1 cellular context compared by ENCODE assay signal in the genomic region with DNA sequence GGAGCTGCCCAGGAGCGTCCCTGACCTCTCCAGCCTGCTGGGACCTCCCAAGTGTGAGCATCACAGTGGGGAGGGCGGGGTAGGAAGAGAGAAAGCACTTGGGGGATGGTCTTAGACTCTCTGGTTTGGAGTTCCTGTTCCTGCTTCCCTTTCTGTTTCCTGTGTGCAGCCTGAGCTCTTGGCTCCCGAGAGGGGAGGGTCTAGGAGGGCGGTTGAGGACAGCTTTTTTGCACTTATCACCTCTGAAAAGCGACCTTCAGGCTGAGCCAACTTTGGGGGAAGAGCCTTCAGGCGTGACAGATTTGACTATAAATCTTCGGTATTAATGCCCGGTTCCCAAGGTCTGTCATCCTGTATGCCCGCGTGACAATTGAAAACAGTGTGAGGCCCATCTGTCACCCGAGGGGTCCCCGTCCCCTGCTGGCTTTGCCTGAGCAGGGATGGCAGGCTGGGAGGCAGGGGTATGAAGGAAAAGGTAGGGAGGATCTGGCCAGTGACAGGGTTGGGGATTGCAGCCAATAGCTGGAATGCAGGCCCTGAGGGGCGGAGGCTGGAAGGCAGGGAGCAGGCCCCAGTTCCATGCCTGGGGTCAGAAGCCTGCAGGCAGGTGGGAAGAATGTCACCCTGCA.
A peak's percentile ranks its signal among the peaks of the same experiment; 100 is the strongest.
TF ChIP-seq lines count a peak whose summit lies in the region.

No MANE protein-coding gene starts in this region.

TF ChIP-seq in K562, 482 proteins besides CTCF, POLR2A, EP300 and RAD21 (continued from another document):
- TF ChIP-seq, protein P1, sequence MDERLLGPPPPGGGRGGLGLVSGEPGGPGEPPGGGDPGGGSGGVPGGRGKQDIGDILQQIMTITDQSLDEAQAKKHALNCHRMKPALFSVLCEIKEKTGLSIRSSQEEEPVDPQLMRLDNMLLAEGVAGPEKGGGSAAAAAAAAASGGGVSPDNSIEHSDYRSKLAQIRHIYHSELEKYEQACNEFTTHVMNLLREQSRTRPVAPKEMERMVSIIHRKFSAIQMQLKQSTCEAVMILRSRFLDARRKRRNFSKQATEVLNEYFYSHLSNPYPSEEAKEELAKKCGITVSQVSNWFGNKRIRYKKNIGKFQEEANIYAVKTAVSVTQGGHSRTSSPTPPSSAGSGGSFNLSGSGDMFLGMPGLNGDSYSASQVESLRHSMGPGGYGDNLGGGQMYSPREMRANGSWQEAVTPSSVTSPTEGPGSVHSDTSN (CRISPR knock-in tag; IDR thresholded peaks at IDR 0.05; ENCODE audit: low read depth), result no peak
- TF ChIP-seq, protein P1 (tag; conservative IDR thresholded peaks at IDR 0.05; ENCODE audit: low read depth), result peak; percentile 83
- no peak for TF ChIP-seq ZNF12 (CRISPR knock-in tag; IDR thresholded peaks at IDR 0.05)
- TF ChIP-seq CEBPG (CRISPR knock-in tag; IDR thresholded peaks at IDR 0.05), result no peak
- TF ChIP-seq CEBPG (tag; conservative IDR thresholded peaks at IDR 0.05 in 1 of 2, IDR thresholded peaks at IDR 0.05 in 1 of 2), result no peak
